1 cellular context compared by ENCODE assay signal in the genomic region with DNA sequence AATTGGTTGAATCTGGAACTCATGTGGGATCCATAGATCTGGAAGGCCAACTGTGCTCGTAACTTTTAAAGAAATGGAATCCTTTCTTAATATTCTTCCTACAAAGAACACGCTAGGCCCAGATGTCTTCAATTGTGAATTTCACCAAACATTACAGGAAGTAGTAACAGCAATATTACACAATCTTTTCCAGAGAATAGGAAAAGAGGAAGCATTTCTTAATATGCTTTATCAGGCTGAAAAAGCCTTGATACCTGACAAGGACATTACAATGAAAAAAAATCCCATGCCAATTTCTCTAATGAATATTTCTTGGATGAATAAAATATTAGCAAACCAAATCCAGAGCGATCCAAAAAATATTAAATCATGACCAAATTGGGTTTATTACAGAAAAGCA.
TF ChIP-seq lines count a peak whose summit lies in the region.

No MANE protein-coding gene starts in this region.

TF ChIP-seq in GM23338, 12 proteins besides CTCF, POLR2A, EP300 and RAD21 (continued from another document):
- TF ChIP-seq, protein P1, sequence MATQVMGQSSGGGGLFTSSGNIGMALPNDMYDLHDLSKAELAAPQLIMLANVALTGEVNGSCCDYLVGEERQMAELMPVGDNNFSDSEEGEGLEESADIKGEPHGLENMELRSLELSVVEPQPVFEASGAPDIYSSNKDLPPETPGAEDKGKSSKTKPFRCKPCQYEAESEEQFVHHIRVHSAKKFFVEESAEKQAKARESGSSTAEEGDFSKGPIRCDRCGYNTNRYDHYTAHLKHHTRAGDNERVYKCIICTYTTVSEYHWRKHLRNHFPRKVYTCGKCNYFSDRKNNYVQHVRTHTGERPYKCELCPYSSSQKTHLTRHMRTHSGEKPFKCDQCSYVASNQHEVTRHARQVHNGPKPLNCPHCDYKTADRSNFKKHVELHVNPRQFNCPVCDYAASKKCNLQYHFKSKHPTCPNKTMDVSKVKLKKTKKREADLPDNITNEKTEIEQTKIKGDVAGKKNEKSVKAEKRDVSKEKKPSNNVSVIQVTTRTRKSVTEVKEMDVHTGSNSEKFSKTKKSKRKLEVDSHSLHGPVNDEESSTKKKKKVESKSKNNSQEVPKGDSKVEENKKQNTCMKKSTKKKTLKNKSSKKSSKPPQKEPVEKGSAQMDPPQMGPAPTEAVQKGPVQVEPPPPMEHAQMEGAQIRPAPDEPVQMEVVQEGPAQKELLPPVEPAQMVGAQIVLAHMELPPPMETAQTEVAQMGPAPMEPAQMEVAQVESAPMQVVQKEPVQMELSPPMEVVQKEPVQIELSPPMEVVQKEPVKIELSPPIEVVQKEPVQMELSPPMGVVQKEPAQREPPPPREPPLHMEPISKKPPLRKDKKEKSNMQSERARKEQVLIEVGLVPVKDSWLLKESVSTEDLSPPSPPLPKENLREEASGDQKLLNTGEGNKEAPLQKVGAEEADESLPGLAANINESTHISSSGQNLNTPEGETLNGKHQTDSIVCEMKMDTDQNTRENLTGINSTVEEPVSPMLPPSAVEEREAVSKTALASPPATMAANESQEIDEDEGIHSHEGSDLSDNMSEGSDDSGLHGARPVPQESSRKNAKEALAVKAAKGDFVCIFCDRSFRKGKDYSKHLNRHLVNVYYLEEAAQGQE (IDR thresholded peaks at IDR 0.05; ENCODE audit: unreplicated experiment), result no peak
- TF ChIP-seq STAT1 (IDR thresholded peaks at IDR 0.05; ENCODE audit: unreplicated experiment), result no peak
- TF ChIP-seq, protein P2, sequence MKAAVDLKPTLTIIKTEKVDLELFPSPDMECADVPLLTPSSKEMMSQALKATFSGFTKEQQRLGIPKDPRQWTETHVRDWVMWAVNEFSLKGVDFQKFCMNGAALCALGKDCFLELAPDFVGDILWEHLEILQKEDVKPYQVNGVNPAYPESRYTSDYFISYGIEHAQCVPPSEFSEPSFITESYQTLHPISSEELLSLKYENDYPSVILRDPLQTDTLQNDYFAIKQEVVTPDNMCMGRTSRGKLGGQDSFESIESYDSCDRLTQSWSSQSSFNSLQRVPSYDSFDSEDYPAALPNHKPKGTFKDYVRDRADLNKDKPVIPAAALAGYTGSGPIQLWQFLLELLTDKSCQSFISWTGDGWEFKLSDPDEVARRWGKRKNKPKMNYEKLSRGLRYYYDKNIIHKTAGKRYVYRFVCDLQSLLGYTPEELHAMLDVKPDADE (IDR thresholded peaks at IDR 0.05), result no peak
- no peak for TF ChIP-seq JUNB (IDR thresholded peaks at IDR 0.05; ENCODE audit: unreplicated experiment)
- no peak for TF ChIP-seq ZNF114 (CRISPR knock-in tag; IDR thresholded peaks at IDR 0.05)
